Comparison of ENCODE assay signal across 1 cellular context in genomic region chr3:180749796-180750195, GRCh38.
TF ChIP-seq lines count a peak whose summit lies in the region.

No MANE protein-coding gene starts in this region.

TF ChIP-seq in GM23338, 12 proteins besides CTCF, POLR2A, EP300 and RAD21 (continued from another document):
- no peak for TF ChIP-seq ZNF462 (CRISPR knock-in tag; IDR thresholded peaks at IDR 0.05)
- no peak for TF ChIP-seq EZH2 (IDR thresholded peaks at IDR 0.05; ENCODE audit: low read depth, unreplicated experiment)
- no peak for TF ChIP-seq POLR2AphosphoS5 (IDR thresholded peaks at IDR 0.05; ENCODE audit: low read depth)
- no peak for TF ChIP-seq REST (IDR thresholded peaks at IDR 0.05; ENCODE audit: unreplicated experiment)
- TF ChIP-seq NANOG (IDR thresholded peaks at IDR 0.05; ENCODE audit: borderline replicate concordance) = no peak
- TF ChIP-seq ZNF114 (CRISPR knock-in tag; IDR thresholded peaks at IDR 0.05) = no peak
- TF ChIP-seq ZNF331 (CRISPR knock-in tag; IDR thresholded peaks at IDR 0.05; ENCODE audit: low read depth) = no peak
- TF ChIP-seq CREB1 (CRISPR knock-in tag; IDR thresholded peaks at IDR 0.05; ENCODE audit: low read depth) = no peak
- no peak for TF ChIP-seq STAT1 (IDR thresholded peaks at IDR 0.05; ENCODE audit: unreplicated experiment)
- TF ChIP-seq ETS1 (IDR thresholded peaks at IDR 0.05) = no peak
- no peak for TF ChIP-seq JUNB (IDR thresholded peaks at IDR 0.05; ENCODE audit: unreplicated experiment)
